Comparison of ENCODE assay signal across 33 cellular contexts in the genomic region with DNA sequence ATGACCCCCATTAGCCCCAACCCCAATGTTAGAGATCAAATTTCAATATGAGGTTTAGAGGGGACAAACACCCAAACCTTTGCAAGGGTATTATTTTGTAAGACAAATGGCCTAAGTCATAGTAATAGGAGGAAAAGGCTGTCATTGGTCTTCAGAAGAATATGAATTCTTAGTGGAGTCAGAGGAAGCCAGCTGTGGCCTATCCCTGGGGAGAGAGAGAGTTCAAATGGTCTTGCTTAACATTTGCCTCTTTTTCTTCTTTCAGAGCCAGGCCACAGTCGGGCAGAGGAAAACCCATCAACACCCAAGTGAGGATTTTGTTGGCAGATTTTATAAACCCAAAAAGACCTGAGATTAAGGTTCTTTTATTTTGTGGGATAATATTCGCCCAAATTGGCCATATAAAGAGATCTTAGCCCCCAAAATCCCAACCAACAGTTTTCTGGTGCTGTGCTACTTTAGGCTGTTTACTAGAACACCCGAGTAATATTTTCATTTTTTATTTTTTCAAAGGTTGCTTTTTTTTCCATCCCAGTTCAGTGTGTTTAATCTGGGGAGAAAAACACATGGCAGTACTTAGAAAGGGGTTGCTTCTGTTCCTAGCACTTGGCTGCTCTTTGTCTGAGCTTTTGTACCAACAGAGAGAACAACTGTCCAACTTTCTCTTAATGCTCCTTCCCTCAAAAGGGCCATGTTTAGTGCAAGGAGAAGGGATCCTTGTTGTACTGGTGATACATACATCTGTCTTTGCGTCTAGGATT. TPM values are rescaled to one million over a fixed set of nuclear protein-coding genes. Genes with fewer than 3 reads are reported as not detected.
"Had no signal": no experiment of that assay in that cellular context is flagged by ENCODE, and none has a peak within 500 bp of the region (broad histone marks: within the 10 kb centered on the region; RNA-seq: fewer than 3 reads in every experiment).

No MANE protein-coding gene starts in this region.

- H3K27me3 Mint-ChIP-seq: activated CD4-positive, alpha-beta T cell treated with anti-CD3 and anti-CD28 coated beads, Interleukin-2, amount 10 ng/mL, durations not matched to agents 24 days and 14 days; activated naive CD4-positive, alpha-beta T cell treated with anti-CD3 and anti-CD28 coated beads, Interleukin-2, amount 10 ng/mL, durations not matched to agents 7 days and 5 days; activated naive CD8-positive, alpha-beta T cell treated with anti-CD3 and anti-CD28 coated beads, Interleukin-2, amount 10 ng/mL, durations not matched to agents 7 days and 5 days; central memory CD8-positive, alpha-beta T cell; natural killer cell treated with Interleukin-12 subunit alpha and Interleukin-12 subunit beta and Interleukin-15 and Interleukin-18, amount 100 ng/mL, for 72 hours; stimulated activated naive CD8-positive, alpha-beta T cell treated with anti-CD3 and anti-CD28 coated beads, Interleukin-15, Interleukin-2, amounts not matched to agents 100 ng/mL and 50 ng/mL, for 24 hours had no signal

- H3K27ac ChIP-seq: gastroesophageal sphincter, lower lobe of right lung, right lobe of liver, WERI-Rb-1 had no signal

- H3K36me3 Mint-ChIP-seq: activated naive CD4-positive, alpha-beta T cell treated with anti-CD3 and anti-CD28 coated beads, Interleukin-2, amount 10 ng/mL, durations not matched to agents 7 days and 5 days; activated naive CD8-positive, alpha-beta T cell treated with anti-CD3 and anti-CD28 coated beads, Interleukin-2, amount 10 ng/mL, durations not matched to agents 7 days and 5 days; stimulated activated effector memory CD8-positive, alpha-beta T cell treated with anti-CD3 and anti-CD28 coated beads, Interleukin-12 subunit alpha, Interleukin-12 subunit beta, amount 100 ng/mL, for 72 hours had no signal

- H3K4me1 ChIP-seq: gastroesophageal sphincter, lower lobe of right lung, right lobe of liver had no signal

- ATAC-seq: activated CD4-positive, CD25-positive, alpha-beta regulatory T cell treated with anti-CD3 and anti-CD28 coated beads, Interleukin-2, amount 50 U/mL, for 24 hours; esophagus mucosa; gastroesophageal sphincter; lower lobe of right lung; natural killer cell treated with Interleukin-12 subunit alpha and Interleukin-12 subunit beta and Interleukin-15 and Interleukin-18, amount 100 ng/mL, for 72 hours; right lobe of liver; SK-N-SH treated with all-trans-retinoic acid at 6 μM for 48 hours; stimulated activated effector memory CD8-positive, alpha-beta T cell treated with anti-CD3 and anti-CD28 coated beads, Interleukin-12 subunit alpha, Interleukin-12 subunit beta, amount 100 ng/mL, for 72 hours; T-helper 17 cell had no signal

- H3K4me3 ChIP-seq: gastroesophageal sphincter, lower lobe of right lung, right lobe of liver had no signal

- H3K4me3 Mint-ChIP-seq: activated CD4-positive, alpha-beta memory T cell treated with anti-CD3 and anti-CD28 coated beads for 36 hours; activated CD4-positive, alpha-beta T cell treated with anti-CD3 and anti-CD28 coated beads, Interleukin-2, amount 10 ng/mL, durations not matched to agents 24 days and 14 days; activated naive CD4-positive, alpha-beta T cell treated with anti-CD3 and anti-CD28 coated beads, Interleukin-2, amount 10 ng/mL, durations not matched to agents 7 days and 5 days; activated naive CD8-positive, alpha-beta T cell treated with anti-CD3 and anti-CD28 coated beads, Interleukin-2, amount 10 ng/mL, durations not matched to agents 7 days and 5 days; activated T-helper 1 cell treated with anti-CD3 and anti-CD28 coated beads, Interleukin-12 subunit alpha, Interleukin-12 subunit beta, Interleukin-2, Interleukin-4 antibody, amounts not matched to agents 30 ng/mL and 10 ng/mL and 1 ng/mL, durations not matched to agents 14 hours and 24 hours and 36 hours; central memory CD8-positive, alpha-beta T cell; dendritic cell treated with granulocyte-macrophage colony-stimulating factor and Interleukin-4, amounts not matched to agents 40 ng/mL and 50 ng/mL, for 4 days; endodermal cell; immature natural killer cell; natural killer cell treated with Interleukin-12 subunit alpha and Interleukin-12 subunit beta and Interleukin-15 and Interleukin-18, amount 100 ng/mL, for 72 hours; stimulated activated effector memory CD8-positive, alpha-beta T cell treated with anti-CD3 and anti-CD28 coated beads, Interleukin-12 subunit alpha, Interleukin-12 subunit beta, amount 100 ng/mL, for 72 hours; stimulated activated naive CD8-positive, alpha-beta T cell treated with anti-CD3 and anti-CD28 coated beads, Interleukin-15, Interleukin-2, amounts not matched to agents 100 ng/mL and 50 ng/mL, for 24 hours; T-helper 17 cell had no signal

- H3K27ac Mint-ChIP-seq: activated CD4-positive, alpha-beta memory T cell treated with anti-CD3 and anti-CD28 coated beads for 36 hours; activated CD4-positive, alpha-beta T cell treated with anti-CD3 and anti-CD28 coated beads, Interleukin-2, amount 10 ng/mL, durations not matched to agents 24 days and 14 days; activated naive CD4-positive, alpha-beta T cell treated with anti-CD3 and anti-CD28 coated beads, Interleukin-2, amount 10 ng/mL, durations not matched to agents 7 days and 5 days; activated naive CD8-positive, alpha-beta T cell treated with anti-CD3 and anti-CD28 coated beads, Interleukin-2, amount 10 ng/mL, durations not matched to agents 7 days and 5 days; activated T-helper 1 cell treated with anti-CD3 and anti-CD28 coated beads, Interleukin-12 subunit alpha, Interleukin-12 subunit beta, Interleukin-2, Interleukin-4 antibody, amounts not matched to agents 30 ng/mL and 10 ng/mL and 1 ng/mL, durations not matched to agents 14 hours and 24 hours and 36 hours; dendritic cell treated with granulocyte-macrophage colony-stimulating factor and Interleukin-4, amounts not matched to agents 40 ng/mL and 50 ng/mL, for 4 days; endodermal cell; immature natural killer cell; natural killer cell treated with Interleukin-12 subunit alpha and Interleukin-12 subunit beta and Interleukin-15 and Interleukin-18, amount 100 ng/mL, for 72 hours; stimulated activated effector memory CD8-positive, alpha-beta T cell treated with anti-CD3 and anti-CD28 coated beads, Interleukin-12 subunit alpha, Interleukin-12 subunit beta, amount 100 ng/mL, for 72 hours; stimulated activated naive CD8-positive, alpha-beta T cell treated with anti-CD3 and anti-CD28 coated beads, Interleukin-15, Interleukin-2, amounts not matched to agents 100 ng/mL and 50 ng/mL, for 24 hours; T-helper 17 cell had no signal

- H3K9me3 ChIP-seq: gastroesophageal sphincter, lower lobe of right lung, right lobe of liver had no signal

- DNase-seq: activated CD4-positive, alpha-beta memory T cell treated with anti-CD3 and anti-CD28 coated beads for 36 hours; activated CD4-positive, alpha-beta T cell treated with anti-CD3 and anti-CD28 coated beads, Interleukin-2, amount 10 ng/mL, durations not matched to agents 24 days and 14 days; activated CD8-positive, alpha-beta memory T cell treated with anti-CD3 and anti-CD28 coated beads, Interleukin-2, amount 50 U/mL, for 4 hours; activated effector memory CD4-positive, alpha-beta T cell treated with anti-CD3 and anti-CD28 coated beads, Interleukin-2, amount 50 U/mL, for 16 hours; activated naive CD4-positive, alpha-beta T cell treated with anti-CD3 and anti-CD28 coated beads, Interleukin-2, amount 10 ng/mL, durations not matched to agents 7 days and 5 days; activated naive CD8-positive, alpha-beta T cell treated with anti-CD3 and anti-CD28 coated beads, Interleukin-2, amount 10 ng/mL, durations not matched to agents 7 days and 5 days; activated T-cell treated with anti-CD3 and anti-CD28 coated beads, Interleukin-2, amount 50 U/mL, for 1 hour; endodermal cell; hypothalamus; immature natural killer cell; kidney; lower lobe of right lung; mesenchymal stem cell; right lobe of liver; small intestine; stimulated activated CD4-positive, alpha-beta T cell treated with anti-CD3 and anti-CD28 coated beads, Interleukin-4, amount 100 ng/mL, for 24 hours; T-helper 17 cell; T1000; WERI-Rb-1 had no signal

- H3K36me3 ChIP-seq: gastroesophageal sphincter, lower lobe of right lung, right lobe of liver, WERI-Rb-1 had no signal

- H3K9me3 Mint-ChIP-seq: activated CD4-positive, alpha-beta T cell treated with anti-CD3 and anti-CD28 coated beads, Interleukin-2, amount 10 ng/mL, durations not matched to agents 24 days and 14 days; central memory CD8-positive, alpha-beta T cell; natural killer cell treated with Interleukin-12 subunit alpha and Interleukin-12 subunit beta and Interleukin-15 and Interleukin-18, amount 100 ng/mL, for 72 hours had no signal

- H3K4me1 Mint-ChIP-seq: activated CD4-positive, alpha-beta T cell treated with anti-CD3 and anti-CD28 coated beads, Interleukin-2, amount 10 ng/mL, durations not matched to agents 24 days and 14 days; activated naive CD4-positive, alpha-beta T cell treated with anti-CD3 and anti-CD28 coated beads, Interleukin-2, amount 10 ng/mL, durations not matched to agents 7 days and 5 days; activated naive CD8-positive, alpha-beta T cell treated with anti-CD3 and anti-CD28 coated beads, Interleukin-2, amount 10 ng/mL, durations not matched to agents 7 days and 5 days; T-helper 17 cell had no signal

- H3K27me3 ChIP-seq: gastroesophageal sphincter, right lobe of liver had no signal

RNA-seq across cellular contexts. Expression of gene ARMC3, which starts 26.8 kb away (rescaled TPM):
- total RNA-seq: activated CD4-positive, alpha-beta memory T cell treated with anti-CD3 and anti-CD28 coated beads for 36 hours; activated CD4-positive, alpha-beta T cell treated with anti-CD3 and anti-CD28 coated beads, Interleukin-2, amount 10 ng/mL, durations not matched to agents 24 days and 14 days; activated CD8-positive, alpha-beta memory T cell treated with anti-CD3 and anti-CD28 coated beads for 36 hours; activated naive CD8-positive, alpha-beta T cell treated with anti-CD3 and anti-CD28 coated beads, Interleukin-2, amount 10 ng/mL, durations not matched to agents 7 days and 5 days; activated T-helper 1 cell treated with anti-CD3 and anti-CD28 coated beads, Interleukin-12 subunit alpha, Interleukin-12 subunit beta, Interleukin-2, Interleukin-4 antibody, amounts not matched to agents 30 ng/mL and 10 ng/mL and 1 ng/mL, durations not matched to agents 14 hours and 24 hours and 36 hours; esophagus mucosa; gastroesophageal sphincter; natural killer cell treated with Interleukin-12 subunit alpha and Interleukin-12 subunit beta and Interleukin-15 and Interleukin-18, amount 100 ng/mL, for 72 hours; omental fat pad; right lobe of liver; subcutaneous adipose tissue; ureter had no signal
